In the genomic region with DNA sequence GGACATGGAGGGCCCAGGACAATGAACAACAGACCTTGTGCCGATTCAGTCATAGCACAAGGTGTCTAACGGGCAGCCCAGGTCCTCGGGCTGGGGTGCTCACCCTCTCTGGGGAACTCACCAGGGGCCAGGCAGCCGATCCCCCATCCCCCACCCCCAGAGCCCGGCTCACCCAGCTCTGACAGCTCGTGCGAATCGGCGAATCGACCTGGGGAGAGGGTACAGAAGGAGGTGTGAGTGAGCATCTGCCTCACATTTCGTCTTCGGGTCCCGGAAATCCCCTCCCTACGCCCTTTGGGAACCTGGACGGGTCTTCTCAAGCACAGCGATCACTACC, we compare ENCODE assay signal across 8 cellular contexts. TPM values are rescaled to one million over a fixed set of nuclear protein-coding genes. Genes with fewer than 3 reads are reported as not detected.
DNase-seq lines count a peak whose midpoint lies in the region; ATAC-seq and TF ChIP-seq lines count a peak whose summit lies in the region.

No MANE protein-coding gene starts in this region.

- H4K8ac ChIP-seq in H9 (replicated peaks; ENCODE audit: insufficient read length, low read depth, low read length), result no peak overlapping the region

- no peak overlapping the region for H3K18ac ChIP-seq in H9 (ENCODE audit: insufficient read length, low read depth, low read length)

- POLR2A ChIA-PET in A673 (lab: Charles Lee; ENCODE audit: low non-redundant PET), result interaction anchor here (0.6 to 0.8 kb wide), 2 partner anchors 326 to 1617 kb away, joined by 3 read pairs; no protein-coding TSS in a partner anchor

- no peaks in the 10 kb centered on the region for H3K79me1 ChIP-seq in H9 (ENCODE audit: insufficient read depth, low read depth, low read length, poor library complexity, severe bottlenecking)

- H3K36me3 Mint-ChIP-seq in H9 (ENCODE audit: insufficient read depth in 1 of 3, low read depth in 3 of 3), result peaks cover 5 to 29% (median 16%) of the 10 kb centered on the region in 3 experiments
- peaks cover 5% of the 10 kb centered on the region for H3K36me3 Mint-ChIP-seq in activated naive CD8-positive, alpha-beta T cell treated with anti-CD3 and anti-CD28 coated beads for 36 hours

- no peak overlapping the region for H3K56ac ChIP-seq in H9 (ENCODE audit: insufficient read length, low read depth, low read length)

- H4K91ac ChIP-seq in H9 (ENCODE audit: insufficient read length, low read depth, low read length), result no peak overlapping the region

- CTCF ChIA-PET in A673 (lab: Charles Lee), result interaction anchor here (1.0 kb wide), 1 partner anchor 89 kb away, joined by 5 read pairs; no protein-coding TSS in a partner anchor

- H3K4me3 Mint-ChIP-seq in H9, result peak overlapping the region; percentile 90 to 96
- peak overlapping the region; percentile 91 for H3K4me3 Mint-ChIP-seq in activated naive CD8-positive, alpha-beta T cell treated with anti-CD3 and anti-CD28 coated beads for 36 hours

- H2BK20ac ChIP-seq in H9 (ENCODE audit: low read depth, low read length, poor library complexity, severe bottlenecking), result no peak overlapping the region

- no peaks in the 10 kb centered on the region for H3K27me3 ChIP-seq in A673 (replicated peaks; ENCODE audit: insufficient read depth, low read depth, low read length, poor library complexity)
- H3K27me3 ChIP-seq in H9 (ENCODE audit: insufficient read depth, low read length), result no peaks in the 10 kb centered on the region; the same call in 1 of the 2 replicates
- H3K27me3 ChIP-seq in tibial artery, result peaks cover 5 to 11% of the 10 kb centered on the region in 2 donors

- H3K79me2 ChIP-seq in H9 (ENCODE audit: insufficient read depth, low read length), result no peaks in the 10 kb centered on the region

- no peak overlapping the region for H3T11ph ChIP-seq in H9 (ENCODE audit: low read length)

- H3K27me3 Mint-ChIP-seq in H9 (ENCODE audit: low read depth), result no peaks in the 10 kb centered on the region; the same call in 1 of the 2 replicates
- no peaks in the 10 kb centered on the region for H3K27me3 Mint-ChIP-seq in activated naive CD8-positive, alpha-beta T cell treated with anti-CD3 and anti-CD28 coated beads for 36 hours

- peak overlapping the region; percentile 71 for H3K4me3 ChIP-seq in A673 (ENCODE audit: low read depth, low read length, poor library complexity, severe bottlenecking)
- H3K4me3 ChIP-seq in tibial artery, result peak overlapping the region; percentile 79 to 81

- H3K9me3 Mint-ChIP-seq in H9, result no peaks in the 10 kb centered on the region; a peak in 1 of 5 replicates
- no peaks in the 10 kb centered on the region for H3K9me3 Mint-ChIP-seq in activated naive CD8-positive, alpha-beta T cell treated with anti-CD3 and anti-CD28 coated beads for 36 hours

- peaks cover 8% of the 10 kb centered on the region for H3K4me1 ChIP-seq in A673 (ENCODE audit: insufficient read depth, low read length, poor library complexity, severe bottlenecking)
- H3K4me1 ChIP-seq in H9 (ENCODE audit: insufficient read depth, low read length), result no peaks in the 10 kb centered on the region
- H3K4me1 ChIP-seq in tibial artery, result peaks cover 4 to 40% (median 18%) of the 10 kb centered on the region in 4 donors

- no peak overlapping the region for H3K23ac ChIP-seq in H9 (ENCODE audit: insufficient read length, low read depth, low read length)

- intact Hi-C loops in A673 (cut with micrococcal nuclease; ENCODE audit: unreplicated experiment), result loop anchor here (2.0 to 5.0 kb wide), 3 partner anchors 44 to 205 kb away; a partner anchor contains a TSS
- intact Hi-C loops in tibial artery (cut with DNase I; ENCODE audit: low total_unique reads), result loop anchor here (5.0 kb wide), 2 partner anchors 60 to 75 kb away; no protein-coding TSS in a partner anchor

- peak overlapping the region; percentile 45 for H3K9ac ChIP-seq in H9 (ENCODE audit: extremely low read depth, insufficient read length, low read length)

- peak overlapping the region in 1 of 3 experiments; percentile 98; a peak in 1 of 7 replicates for H3K27ac Mint-ChIP-seq in H9
- H3K27ac Mint-ChIP-seq in activated naive CD8-positive, alpha-beta T cell treated with anti-CD3 and anti-CD28 coated beads for 36 hours, result peak overlapping the region; percentile 94

- H3K4me1 Mint-ChIP-seq in H9, result peaks cover 28 to 37% of the 10 kb centered on the region in 2 experiments
- peaks cover 17% of the 10 kb centered on the region for H3K4me1 Mint-ChIP-seq in activated naive CD8-positive, alpha-beta T cell treated with anti-CD3 and anti-CD28 coated beads for 36 hours

- peaks cover 3% of the 10 kb centered on the region for H3K23me2 ChIP-seq in H9 (ENCODE audit: insufficient read length, low read depth, low read length, poor library complexity, severe bottlenecking)

- H2BK12ac ChIP-seq in H9 (ENCODE audit: insufficient read length, low read depth, low read length), result no peak overlapping the region

- no peak overlapping the region for H3K4ac ChIP-seq in H9 (ENCODE audit: low read depth, low read length)

- H2BK15ac ChIP-seq in H9 (ENCODE audit: low read depth, low read length), result no peak overlapping the region

- no peak overlapping the region for H2BK120ac ChIP-seq in H9 (ENCODE audit: low read depth, low read length, poor library complexity, severe bottlenecking)

- no peak overlapping the region for H3K14ac ChIP-seq in H9 (ENCODE audit: insufficient read depth, low read length)

- H3K36me3 ChIP-seq in A673 (ENCODE audit: insufficient read depth, low read length, poor library complexity, severe bottlenecking), result peaks cover 20% of the 10 kb centered on the region
- H3K36me3 ChIP-seq in tibial artery, result peaks cover 23 to 36% (median 32%) of the 10 kb centered on the region in 3 donors

- H3K9me3 ChIP-seq in A673 (ENCODE audit: low read depth, low read length, poor library complexity, severe bottlenecking), result no peaks in the 10 kb centered on the region
- no peaks in the 10 kb centered on the region for H3K9me3 ChIP-seq in H9 (ENCODE audit: control insufficient read depth, low read depth, low read length)
- no peaks in the 10 kb centered on the region for H3K9me3 ChIP-seq in tibial artery

- DNase-seq in A673 (ENCODE audit: low spot score), result no peak
- no peak for DNase-seq in H9
- no peak for DNase-seq in activated naive CD8-positive, alpha-beta T cell treated with anti-CD3 and anti-CD28 coated beads for 36 hours
- peak; percentile 10 for DNase-seq in kidney tubule cell (ENCODE audit: low spot score)
- no peak for DNase-seq in tibial artery
- no peak for DNase-seq in NCI-H128 (lab: John Stamatoyannopoulos, UW; ENCODE audit: unreplicated experiment)
- DNase-seq in NCI-H345 treated with DMSO at 0.1 percent for 48 hours (lab: John Stamatoyannopoulos, UW; ENCODE audit: unreplicated experiment), result no peak

- no peak overlapping the region for H2AK5ac ChIP-seq in H9 (ENCODE audit: insufficient read length, low read length)

- no peak overlapping the region for H2AFZ ChIP-seq in H9 (ENCODE audit: low read length)

- peak overlapping the region; percentile 89 for H3K4me2 ChIP-seq in H9 (ENCODE audit: insufficient read depth, insufficient read length, low read length)

- no peak for ATAC-seq in GM19397 (IDR thresholded peaks at IDR 0.05; ENCODE audit: unreplicated experiment)

- no CpG with 5 or more reads among the region's 16 CpGs for WGBS in H9 (ENCODE audit: extremely low coverage, insufficient read length, low lambda C conversion rate)

- BruUV-seq in A673 (replicated peaks; lab: Mats Ljungman, UMichigan), result TSS peak; percentile 39

- no peak overlapping the region for H2BK5ac ChIP-seq in H9 (ENCODE audit: insufficient read length, low read length)

- H4K20me1 ChIP-seq in H9 (ENCODE audit: control insufficient read depth, insufficient read depth, insufficient read length), result no peaks in the 10 kb centered on the region

- H3K27ac ChIP-seq in A673 (ENCODE audit: low read depth, low read length, poor library complexity, severe bottlenecking) (peak overlapping the region; percentile 87), H9 (ENCODE audit: insufficient read length, low read depth, low read length) (no peak overlapping the region), tibial artery (peak overlapping the region; percentile 87 to 89)

- TF ChIP-seq CTCF in A673 (conservative IDR thresholded peaks at IDR 0.05; ENCODE audit: low read depth, low read length) (no peak), H9 (conservative IDR thresholded peaks at IDR 0.05) (no peak), tibial artery (IDR thresholded peaks at IDR 0.05) (no peak)

- H4K5ac ChIP-seq in H9 (ENCODE audit: insufficient read length, low read depth, low read length), result no peak overlapping the region

RNA-seq across cellular contexts. Expression of a gene that starts 0.4 kb away (rescaled TPM):
- 64.1 and 68.9 TPM in 2 replicates for total RNA-seq in A673 (2021)
- total RNA-seq in H9 (2021), result 28.6 and 30.8 TPM in 2 replicates
- total RNA-seq in activated naive CD8-positive, alpha-beta T cell treated with anti-CD3 and anti-CD28 coated beads for 36 hours, result 10 to 100 TPM; 34.8 to 43.5 TPM

RNA-seq across cellular contexts. Expression of a gene that starts 5.2 kb away (rescaled TPM):
- total RNA-seq in A673 (2021), result 9.1 and 10.9 TPM in 2 replicates
- total RNA-seq in H9 (2021), result 95.6 and 108 TPM in 2 replicates
- 1 to 10 TPM; 1.2 to 1.5 TPM for total RNA-seq in activated naive CD8-positive, alpha-beta T cell treated with anti-CD3 and anti-CD28 coated beads for 36 hours

RNA-seq across cellular contexts. Expression of a gene that starts 10.2 kb away (rescaled TPM):
- total RNA-seq in A673 (2021) (3.3 and 3.8 TPM in 2 replicates), H9 (2021) (2.1 and 2.2 TPM in 2 replicates)
- under 1 TPM; 0.60 to 0.80 TPM for total RNA-seq in activated naive CD8-positive, alpha-beta T cell treated with anti-CD3 and anti-CD28 coated beads for 36 hours

RNA-seq across cellular contexts. Expression of a gene that starts 31.8 kb away (rescaled TPM):
- total RNA-seq in A673 (2021) (46.0 and 46.2 TPM in 2 replicates), H9 (2021) (30.1 and 30.2 TPM in 2 replicates)
- under 1 TPM; 0.54 to 0.56 TPM for total RNA-seq in activated naive CD8-positive, alpha-beta T cell treated with anti-CD3 and anti-CD28 coated beads for 36 hours
